Comparison of ENCODE assay signal across 1 cellular context in the genomic region with DNA sequence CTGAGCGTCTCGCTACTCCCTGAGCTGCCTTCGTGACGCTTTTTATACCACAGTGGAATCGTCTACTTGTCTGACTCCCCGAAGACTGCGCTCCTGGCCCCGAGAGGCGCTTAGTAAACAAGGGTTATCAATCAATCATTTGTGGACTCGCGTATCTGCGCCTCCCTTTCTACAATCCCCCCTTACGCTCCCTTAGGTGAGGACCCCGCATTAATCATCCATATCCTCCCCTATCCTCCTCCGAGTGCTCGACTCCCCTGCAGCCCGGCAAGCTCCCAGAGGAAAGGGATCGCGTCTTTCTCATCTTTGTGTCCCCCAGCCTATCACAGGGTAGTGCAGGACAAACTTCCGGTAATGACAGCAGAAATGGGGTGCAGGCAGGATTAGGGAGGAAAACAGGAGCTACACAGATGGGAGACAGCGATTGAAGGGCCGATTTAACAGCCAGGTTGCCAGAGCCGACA.
TF ChIP-seq lines count a peak whose summit lies in the region.

No MANE protein-coding gene starts in this region.

TF ChIP-seq in endothelial cell of umbilical vein, 7 proteins besides CTCF, POLR2A, EP300 and RAD21:
- TF ChIP-seq POLR2AphosphoS5 (IDR thresholded peaks at IDR 0.05; ENCODE audit: insufficient read depth, low read depth, low read length), result no peak
- TF ChIP-seq EZH2 (IDR thresholded peaks at IDR 0.05; ENCODE audit: borderline replicate concordance, low read depth, low read length, severe bottlenecking), result no peak
- TF ChIP-seq JUN (IDR thresholded peaks at IDR 0.05; ENCODE audit: borderline replicate concordance, insufficient read depth, insufficient read length, low read depth), result no peak
- no peak for TF ChIP-seq FOS (IDR thresholded peaks at IDR 0.05; ENCODE audit: borderline replicate concordance, insufficient read depth, low read length)
- TF ChIP-seq GATA2 (IDR thresholded peaks at IDR 0.05; ENCODE audit: insufficient read depth, insufficient read length, low read depth, low read length), result no peak
- TF ChIP-seq MYC (IDR thresholded peaks at IDR 0.05; ENCODE audit: low read depth, low read length), result no peak
- TF ChIP-seq, protein P1, sequence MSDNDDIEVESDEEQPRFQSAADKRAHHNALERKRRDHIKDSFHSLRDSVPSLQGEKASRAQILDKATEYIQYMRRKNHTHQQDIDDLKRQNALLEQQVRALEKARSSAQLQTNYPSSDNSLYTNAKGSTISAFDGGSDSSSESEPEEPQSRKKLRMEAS (IDR thresholded peaks at IDR 0.05; ENCODE audit: insufficient read depth, insufficient read length), result no peak
